Comparison of ENCODE assay signal across 10 cellular contexts in the genomic region with DNA sequence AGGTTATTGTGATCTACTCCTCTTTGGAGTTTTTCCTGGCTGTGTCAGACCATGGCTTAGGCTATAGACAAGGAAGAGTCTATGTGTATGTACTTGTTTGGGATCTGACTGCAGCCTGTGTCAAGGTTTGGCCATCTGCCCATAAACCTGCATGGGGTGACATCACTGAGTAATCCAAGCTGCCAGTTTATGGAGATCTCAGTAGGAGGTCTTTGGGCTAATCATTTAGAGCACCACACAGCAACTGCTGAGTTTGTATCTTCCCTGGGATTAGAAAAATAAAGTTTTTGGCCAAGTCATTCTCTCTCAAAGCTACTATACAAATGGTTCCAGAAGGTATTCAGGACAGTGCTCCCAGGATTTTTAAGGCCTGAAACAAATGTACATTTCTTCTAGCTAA.
DNase-seq lines count a peak whose midpoint lies in the region; ATAC-seq and TF ChIP-seq lines count a peak whose summit lies in the region.
"Had no signal": no experiment of that assay in that cellular context is flagged by ENCODE, and none has a peak within 500 bp of the region (broad histone marks: within the 10 kb centered on the region; RNA-seq: fewer than 3 reads in every experiment).

No MANE protein-coding gene starts in this region.

- H3K9me3 Mint-ChIP-seq in natural killer cell treated with Interleukin-12 subunit alpha and Interleukin-12 subunit beta and Interleukin-15 and Interleukin-18, amount 100 ng/mL, for 72 hours = no peaks in the 10 kb centered on the region

- no peak overlapping the region for H3K4me3 ChIP-seq in colonic mucosa
- no peak overlapping the region for H3K4me3 ChIP-seq in skeletal muscle cell (ENCODE audit: low read depth, low read length)
- H3K4me3 ChIP-seq: lower lobe of right lung had no signal

- no peak for ATAC-seq in HG03460 (IDR thresholded peaks at IDR 0.05; ENCODE audit: unreplicated experiment)
- ATAC-seq in natural killer cell treated with Interleukin-12 subunit alpha and Interleukin-12 subunit beta and Interleukin-15 and Interleukin-18, amount 100 ng/mL, for 72 hours = no peak
- ATAC-seq: lower lobe of right lung had no signal

- H3K36me3 Mint-ChIP-seq in natural killer cell treated with Interleukin-12 subunit alpha and Interleukin-12 subunit beta and Interleukin-15 and Interleukin-18, amount 100 ng/mL, for 72 hours = no peaks in the 10 kb centered on the region

- no peak overlapping the region for H3K27ac ChIP-seq in colonic mucosa
- H3K27ac ChIP-seq: lower lobe of right lung had no signal

- intact Hi-C loops in colonic mucosa (cut with DNase I) = no loop called here

- CTCF ChIA-PET in HEK293T (lab: Yijun Ruan, JAX) = interaction anchor here (0.6 to 0.7 kb wide), 2 partner anchors 786 to 1377 kb away, joined by 3 to 4 read pairs; no protein-coding TSS in a partner anchor

- peak; percentile 76 for DNase-seq in HEK293T (ENCODE audit: extremely low spot score)
- DNase-seq in NCI-H446 treated with DMSO at 0.1 percent for 48 hours (lab: John Stamatoyannopoulos, UW) = peak; percentile 97
- DNase-seq in colonic mucosa = peak; percentile 53
- peak; percentile 96 for DNase-seq in skeletal muscle cell (ENCODE audit: low read depth)
- no peak for DNase-seq in SKM-1 treated with dmso at 0.1 percent for 144 hours (lab: John Stamatoyannopoulos, UW; ENCODE audit: unreplicated experiment)
- no peak for DNase-seq in RPMI8226
- DNase-seq in natural killer cell treated with Interleukin-12 subunit alpha and Interleukin-12 subunit beta and Interleukin-15 and Interleukin-18, amount 100 ng/mL, for 72 hours (ENCODE audit: low spot score) = no peak
- DNase-seq: lower lobe of right lung; stimulated activated CD8-positive, alpha-beta memory T cell treated with anti-CD3 and anti-CD28 coated beads, Interleukin-4, amount 100 ng/mL, for 48 hours had no signal

- H3K9me3 ChIP-seq in colonic mucosa = no peaks in the 10 kb centered on the region
- H3K9me3 ChIP-seq: lower lobe of right lung had no signal

- no peak overlapping the region for H3K27ac Mint-ChIP-seq in natural killer cell treated with Interleukin-12 subunit alpha and Interleukin-12 subunit beta and Interleukin-15 and Interleukin-18, amount 100 ng/mL, for 72 hours

- no peak overlapping the region for H3K4me3 Mint-ChIP-seq in natural killer cell treated with Interleukin-12 subunit alpha and Interleukin-12 subunit beta and Interleukin-15 and Interleukin-18, amount 100 ng/mL, for 72 hours

- no peaks in the 10 kb centered on the region for H3K36me3 ChIP-seq in colonic mucosa
- H3K36me3 ChIP-seq: lower lobe of right lung had no signal

- H3K9ac ChIP-seq in colonic mucosa (ENCODE audit: low read depth in 2 of 2, low read length in 2 of 2) = peak overlapping the region in 1 of 2 donors; percentile 26

- peaks cover 6 to 9% of the 10 kb centered on the region in 2 donors for H3K27me3 Mint-ChIP-seq in natural killer cell treated with Interleukin-12 subunit alpha and Interleukin-12 subunit beta and Interleukin-15 and Interleukin-18, amount 100 ng/mL, for 72 hours

- TF ChIP-seq CTCF in colonic mucosa (IDR thresholded peaks at IDR 0.05) = no peak

- POLR2A ChIA-PET in HEK293T (lab: Yijun Ruan, JAX) = interaction anchor here (1.4 kb wide), 1 partner anchor 80 kb away, joined by 4 read pairs; a partner anchor contains a TSS

- no peaks in the 10 kb centered on the region for H3K4me1 Mint-ChIP-seq in natural killer cell treated with Interleukin-12 subunit alpha and Interleukin-12 subunit beta and Interleukin-15 and Interleukin-18, amount 100 ng/mL, for 72 hours (ENCODE audit: low read depth in 2 of 2)

- no peaks in the 10 kb centered on the region for H3K27me3 ChIP-seq in colonic mucosa

- H3K4me1 ChIP-seq in colonic mucosa = no peaks in the 10 kb centered on the region
- H3K4me1 ChIP-seq: lower lobe of right lung had no signal

TF ChIP-seq in HEK293T, 16 proteins besides CTCF, POLR2A, EP300 and RAD21:
- TF ChIP-seq CTBP1 (IDR thresholded peaks at IDR 0.05; ENCODE audit: borderline replicate concordance) = peak; percentile 90
- TF ChIP-seq, protein P1, sequence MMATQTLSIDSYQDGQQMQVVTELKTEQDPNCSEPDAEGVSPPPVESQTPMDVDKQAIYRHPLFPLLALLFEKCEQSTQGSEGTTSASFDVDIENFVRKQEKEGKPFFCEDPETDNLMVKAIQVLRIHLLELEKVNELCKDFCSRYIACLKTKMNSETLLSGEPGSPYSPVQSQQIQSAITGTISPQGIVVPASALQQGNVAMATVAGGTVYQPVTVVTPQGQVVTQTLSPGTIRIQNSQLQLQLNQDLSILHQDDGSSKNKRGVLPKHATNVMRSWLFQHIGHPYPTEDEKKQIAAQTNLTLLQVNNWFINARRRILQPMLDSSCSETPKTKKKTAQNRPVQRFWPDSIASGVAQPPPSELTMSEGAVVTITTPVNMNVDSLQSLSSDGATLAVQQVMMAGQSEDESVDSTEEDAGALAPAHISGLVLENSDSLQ (IDR thresholded peaks at IDR 0.05) = peak; percentile 59
- no peak for TF ChIP-seq FOXA1 (IDR thresholded peaks at IDR 0.05)
TF ChIP-seq in HEK293T: peak in this region for 2.

Comparison
In these comparisons a context has a peak if more than half of its experiments do, and no peak if none do; other contexts are left out.
1. DNase-seq: peak in HEK293T (single experiment), NCI-H446 treated with DMSO at 0.1 percent for 48 hours (single experiment), colonic mucosa (single experiment) and skeletal muscle cell (single experiment); none in SKM-1 treated with dmso at 0.1 percent for 144 hours (single experiment), RPMI8226 (single experiment) and natural killer cell treated with Interleukin-12 subunit alpha and Interleukin-12 subunit beta and Interleukin-15 and Interleukin-18, amount 100 ng/mL, for 72 hours (single experiment).